9 cellular contexts compared by ENCODE assay signal in the genomic region with DNA sequence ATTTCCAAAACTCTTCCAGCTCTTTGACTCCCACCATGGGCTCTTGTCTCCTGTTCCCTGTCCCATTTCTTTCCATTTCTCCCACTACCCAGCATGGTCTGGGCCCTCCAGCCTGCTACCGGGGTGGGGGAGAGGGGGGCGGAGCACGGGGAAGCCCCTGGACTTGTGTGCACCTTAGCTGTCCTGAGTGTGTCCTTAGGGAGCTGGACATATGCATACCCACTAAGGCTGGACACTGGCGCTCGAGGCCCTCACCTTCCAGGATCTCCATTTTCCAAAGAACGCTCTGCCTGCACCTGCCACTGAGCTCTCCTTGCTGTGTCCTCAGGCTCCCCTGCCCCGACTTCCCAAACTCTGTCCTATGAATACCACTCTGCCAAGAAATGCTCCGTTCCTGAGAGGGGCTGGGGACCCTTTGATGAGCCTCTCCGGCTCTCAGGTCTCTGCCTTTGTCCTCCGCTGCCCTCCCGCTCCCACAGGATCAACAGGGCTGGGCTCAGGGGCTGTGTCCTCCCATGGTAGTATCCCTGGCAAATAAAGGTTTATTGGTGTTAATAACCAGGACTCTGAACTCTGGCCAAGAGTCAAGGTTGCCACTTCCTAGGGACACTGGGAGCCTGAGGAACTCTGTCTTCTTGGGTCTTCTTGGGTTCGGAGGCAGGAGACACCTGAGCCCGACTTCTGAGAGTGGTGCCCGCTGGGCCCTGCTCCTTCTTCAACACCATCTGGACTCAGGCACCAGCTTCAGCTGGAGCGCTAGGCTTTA. TPM values are rescaled to one million over a fixed set of nuclear protein-coding genes. Genes with fewer than 3 reads are reported as not detected.
A peak's percentile ranks its signal among the peaks of the same experiment; 100 is the strongest.
DNase-seq lines count a peak whose midpoint lies in the region; ATAC-seq and TF ChIP-seq lines count a peak whose summit lies in the region.
"Had no signal": no experiment of that assay in that cellular context is flagged by ENCODE, and none has a peak within 500 bp of the region (broad histone marks: within the 10 kb centered on the region; RNA-seq: fewer than 3 reads in every experiment).

No MANE protein-coding gene starts in this region.

- DNase-seq in IMR-90 (no peak), chondrocyte (ENCODE audit: low spot score) (peak; percentile 44), cerebellar nuclear complex (lab: John Stamatoyannopoulos, UW) (no peak), DMS53 treated with DMSO at 0.1 percent for 48 hours (lab: John Stamatoyannopoulos, UW; ENCODE audit: unreplicated experiment) (no peak)
- no peak for DNase-seq in activated CD4-positive, CD25-positive, alpha-beta regulatory T cell (lab: John Stamatoyannopoulos, UW)
- DNase-seq: GDM1 had no signal

- peak overlapping the region; percentile 46 for H3K4ac ChIP-seq in IMR-90 (ENCODE audit: low read depth, low read length)

- H2AK9ac ChIP-seq in IMR-90 (replicated peaks; ENCODE audit: low read depth, low read length, poor library complexity) = peak overlapping the region; percentile 84

- POLR2A ChIA-PET in IMR-90 (lab: Charles Lee; ENCODE audit: unreplicated experiment) = no interaction called here

- no peaks in the 10 kb centered on the region for H3K4me1 ChIP-seq in ACC112 (ENCODE audit: control insufficient read depth, insufficient read depth, low read length, unreplicated experiment)
- H3K4me1 ChIP-seq in IMR-90 (ENCODE audit: control insufficient read depth, insufficient read depth, low read length) = peaks cover 2% of the 10 kb centered on the region; the same call in 1 of the 2 replicates
- peaks cover 5 to 15% of the 10 kb centered on the region in 2 donors for H3K4me1 ChIP-seq in muscle layer of duodenum (ENCODE audit: control insufficient read depth in 1 of 2, insufficient read depth in 2 of 2, low read length in 2 of 2)

- no TSS peak for BruUV-seq in IMR-90 (replicated peaks; lab: Mats Ljungman, UMichigan)

- TF ChIP-seq CTCF in IMR-90 (conservative IDR thresholded peaks at IDR 0.05; ENCODE audit: low read depth, low read length) (no peak), chondrocyte (IDR thresholded peaks at IDR 0.05) (no peak)

- H3K14ac ChIP-seq in IMR-90 (replicated peaks; ENCODE audit: low read depth, low read length) = peak overlapping the region; percentile 78; the same call in 1 of the 2 replicates

- peaks cover 4% of the 10 kb centered on the region; the same call in 1 of the 2 replicates for H3K9me1 ChIP-seq in IMR-90 (ENCODE audit: insufficient read depth, low read length)

- H3K79me1 ChIP-seq in IMR-90 (ENCODE audit: low read depth in 1 of 2, low read length in 2 of 2) = peaks cover 13 to 31% of the 10 kb centered on the region in 2 experiments; a peak in 3 of 4 replicates

- no peak overlapping the region for H2BK20ac ChIP-seq in IMR-90 (ENCODE audit: low read depth, low read length)

- WGBS in IMR-90 (ENCODE audit: extremely low coverage in 2 of 2, insufficient read length in 1 of 2), 2 experiments = 94% methylated on average over 2 of the region's 15 CpGs; no CpG with 5 or more reads in 1 of the 2 experiments

- no peak overlapping the region for H2BK120ac ChIP-seq in IMR-90 (ENCODE audit: low read depth, low read length)

- H3K4me3 Mint-ChIP-seq in chondrocyte (ENCODE audit: unreplicated experiment) = peak overlapping the region; percentile 69

- no peaks in the 10 kb centered on the region for H3K27me3 Mint-ChIP-seq in chondrocyte (ENCODE audit: low read depth)

- H2AFZ ChIP-seq in ACC112 (ENCODE audit: low read length, unreplicated experiment) (no peak overlapping the region), IMR-90 (replicated peaks; ENCODE audit: low read length, poor library complexity) (peak overlapping the region; percentile 49)

- H3K4me3 ChIP-seq in ACC112 (ENCODE audit: low read depth, low read length) (peak overlapping the region; percentile 81), IMR-90 (ENCODE audit: insufficient read depth, low read depth, low read length) (peak overlapping the region; percentile 84), muscle layer of duodenum (ENCODE audit: low read depth in 1 of 2, low read length in 2 of 2) (peak overlapping the region; percentile 38 to 78)

- TF ChIP-seq POLR2A in IMR-90 (IDR thresholded peaks at IDR 0.05; ENCODE audit: low read depth, low read length) = no peak

- no peak overlapping the region for H2BK15ac ChIP-seq in IMR-90 (ENCODE audit: low read depth, low read length)

- H3K4me2 ChIP-seq in IMR-90 (ENCODE audit: low read depth, low read length) = peak overlapping the region; percentile 79

- peak overlapping the region; percentile 39; the same call in 1 of the 2 replicates for H4K91ac ChIP-seq in IMR-90 (ENCODE audit: insufficient read depth, low read depth, low read length)

- in situ Hi-C loops in IMR-90 (cut with MboI; ENCODE audit: low sequenced_read_pairs) = no loop called here

- H3K9me3 Mint-ChIP-seq in chondrocyte (ENCODE audit: low read depth) = no peaks in the 10 kb centered on the region

- no peak for TF ChIP-seq RAD21 in IMR-90 (IDR thresholded peaks at IDR 0.05; ENCODE audit: low read length)

- no peaks in the 10 kb centered on the region for H3K36me3 Mint-ChIP-seq in chondrocyte (ENCODE audit: low read depth)

- peaks cover 14% of the 10 kb centered on the region for H3K4me1 Mint-ChIP-seq in chondrocyte (ENCODE audit: low read depth)

- H4K5ac ChIP-seq in IMR-90 (ENCODE audit: low read depth, low read length) = peak overlapping the region; percentile 64; the same call in 1 of the 2 replicates

- peaks cover 10% of the 10 kb centered on the region for H3K79me2 ChIP-seq in ACC112 (ENCODE audit: control insufficient read depth, insufficient read depth, low read length, unreplicated experiment)

- H3K18ac ChIP-seq in IMR-90 (ENCODE audit: low read depth, low read length) = no peak overlapping the region; the same call in 1 of the 2 replicates

- H3K27me3 ChIP-seq in ACC112 (ENCODE audit: insufficient read depth, low read length) (no peaks in the 10 kb centered on the region), IMR-90 (ENCODE audit: control insufficient read depth, insufficient read depth, low read length) (no peaks in the 10 kb centered on the region), muscle layer of duodenum (ENCODE audit: low read depth, low read length) (no peaks in the 10 kb centered on the region)

- H3K27ac ChIP-seq in ACC112 (ENCODE audit: low read depth, low read length) (no peak overlapping the region), IMR-90 (ENCODE audit: insufficient read depth, low read length) (peak overlapping the region; percentile 52; the same call in 1 of the 2 replicates), muscle layer of duodenum (ENCODE audit: low read length) (no peak overlapping the region)

- CTCF ChIA-PET in IMR-90 (lab: Yijun Ruan, JAX) = interaction anchor here (0.6 to 0.8 kb wide), 2 partner anchors 220 to 241 kb away, joined by 3 read pairs; a partner anchor contains a TSS

- 0 out of 2 replicates have a peak overlapping the region, but pooled peaks have one; percentile 37 for H2AK5ac ChIP-seq in IMR-90 (ENCODE audit: low read depth, low read length)

- dilution Hi-C loops in IMR-90 (cut with HindIII; ENCODE audit: low sequenced_read_pairs, unreplicated experiment) = no loop called here

- peak overlapping the region; percentile 80 to 86 for H4K8ac ChIP-seq in IMR-90 (ENCODE audit: low read depth in 2 of 2, low read length in 2 of 2)

- H3K27ac Mint-ChIP-seq in chondrocyte (ENCODE audit: unreplicated experiment) = no peak overlapping the region

- H3K36me3 ChIP-seq in ACC112 (ENCODE audit: insufficient read depth, low read length) (no peaks in the 10 kb centered on the region), IMR-90 (ENCODE audit: control insufficient read depth, insufficient read depth, low read length) (no peaks in the 10 kb centered on the region), muscle layer of duodenum (ENCODE audit: control insufficient read depth in 1 of 2, insufficient read depth in 2 of 2, low read length in 2 of 2) (no peaks in the 10 kb centered on the region)

- H3K56ac ChIP-seq in IMR-90 (ENCODE audit: extremely low read depth, insufficient read depth, low read length) = no peak overlapping the region

- no peak for ATAC-seq in IMR-90 (ENCODE audit: low read depth)
- no peak for ATAC-seq in GM21423 (IDR thresholded peaks at IDR 0.05; ENCODE audit: unreplicated experiment)

- H3K9ac ChIP-seq in IMR-90 (ENCODE audit: low read depth, low read length) = peak overlapping the region; percentile 71; the same call in 1 of the 2 replicates

- no peaks in the 10 kb centered on the region for H4K20me1 ChIP-seq in IMR-90 (ENCODE audit: insufficient read depth, low read length)

- H3K23ac ChIP-seq in IMR-90 (ENCODE audit: low read depth, low read length) = no peak overlapping the region

- H3K9me3 ChIP-seq in IMR-90 (ENCODE audit: control insufficient read depth, insufficient read depth, low read length) (no peaks in the 10 kb centered on the region), muscle layer of duodenum (ENCODE audit: control insufficient read depth in 1 of 2, low read length in 2 of 2) (no peaks in the 10 kb centered on the region)

- H2BK5ac ChIP-seq in IMR-90 (ENCODE audit: low read depth, low read length, poor library complexity, severe bottlenecking) = no peak overlapping the region

- intact Hi-C loops in IMR-90 (cut with micrococcal nuclease) = no loop called here

RNA-seq across cellular contexts. Expression of a gene that starts 0.8 kb away (rescaled TPM):
- total RNA-seq in IMR-90 (2012; rRNA removed) (1.4 and 2.5 TPM in 2 replicates), chondrocyte (6.5 to 7.7 TPM (median 7.6 TPM) in 3 replicates)
- polyA plus RNA-seq in IMR-90 (2012; rRNA removed) = 6.3 and 8.8 TPM in 2 replicates
- 4.1 and 9.0 TPM in 2 replicates for polyA plus RNA-seq in IMR-90 (2012; cell fraction: cytosol; rRNA removed)
- 28.6 and 53.5 TPM in 2 replicates for polyA plus RNA-seq in IMR-90 (2012; cell fraction: nucleus; rRNA removed; ENCODE audit: low replicate concordance)

RNA-seq across cellular contexts. Expression of a gene that starts 18.2 kb away (rescaled TPM):
- total RNA-seq in IMR-90 (2012; rRNA removed) (under 0.01 TPM in 1 of 2 replicates, not detected in the other), chondrocyte (not detected in 3 replicates)
- 0.03 TPM in 1 of 2 replicates, not detected in the other for polyA plus RNA-seq in IMR-90 (2012; rRNA removed)
- polyA plus RNA-seq in IMR-90 (2012; cell fraction: cytosol; rRNA removed) = 0.02 and 0.04 TPM in 2 replicates
- polyA plus RNA-seq in IMR-90 (2012; cell fraction: nucleus; rRNA removed; ENCODE audit: low replicate concordance) = 0.01 TPM in 1 of 2 replicates, not detected in the other

RNA-seq across cellular contexts. Expression of a gene that starts 35.0 kb away (rescaled TPM):
- 0.18 and 0.28 TPM in 2 replicates for total RNA-seq in IMR-90 (2012; rRNA removed)
- 0.16 and 0.21 TPM in 2 replicates for polyA plus RNA-seq in IMR-90 (2012; rRNA removed)
- polyA plus RNA-seq in IMR-90 (2012; cell fraction: cytosol; rRNA removed) = 0.01 and 0.02 TPM in 2 replicates
- polyA plus RNA-seq in IMR-90 (2012; cell fraction: nucleus; rRNA removed; ENCODE audit: low replicate concordance) = 0.14 and 0.57 TPM in 2 replicates
- 0.29 to 0.38 TPM (median 0.30 TPM) in 3 replicates for total RNA-seq in chondrocyte

RNA-seq across cellular contexts. Expression of a gene that starts 35.2 kb away (rescaled TPM):
- total RNA-seq in IMR-90 (2012; rRNA removed) (69.7 and 73.7 TPM in 2 replicates), chondrocyte (378 to 436 TPM (median 403 TPM) in 3 replicates)
- polyA plus RNA-seq in IMR-90 (2012; rRNA removed) = 292 and 406 TPM in 2 replicates
- 213 and 412 TPM in 2 replicates for polyA plus RNA-seq in IMR-90 (2012; cell fraction: cytosol; rRNA removed)
- polyA plus RNA-seq in IMR-90 (2012; cell fraction: nucleus; rRNA removed; ENCODE audit: low replicate concordance) = 72.8 and 108 TPM in 2 replicates

RNA-seq across cellular contexts. Expression of a gene that starts 42.2 kb away (rescaled TPM):
- total RNA-seq in IMR-90 (2012; rRNA removed) = under 0.01 TPM in 2 replicates
- polyA plus RNA-seq in IMR-90 (2012; rRNA removed) = 0.23 and 0.36 TPM in 2 replicates
- 0.04 and 0.10 TPM in 2 replicates for polyA plus RNA-seq in IMR-90 (2012; cell fraction: cytosol; rRNA removed)
- 0.55 and 3.5 TPM in 2 replicates for polyA plus RNA-seq in IMR-90 (2012; cell fraction: nucleus; rRNA removed; ENCODE audit: low replicate concordance)
- 0.35 to 0.72 TPM (median 0.60 TPM) in 3 replicates for total RNA-seq in chondrocyte
